Comparison of ENCODE assay signal across 8 cellular contexts in genomic region chr21:15732996-15733329, GRCh38. TPM values are rescaled to one million over a fixed set of nuclear protein-coding genes. Genes with fewer than 3 reads are reported as not detected.
DNase-seq lines count a peak whose midpoint lies in the region; ATAC-seq and TF ChIP-seq lines count a peak whose summit lies in the region.

No MANE protein-coding gene starts in this region.

- no peak overlapping the region for H2AFZ ChIP-seq in SU-DHL-6 (ENCODE audit: low read depth, low read length, severe bottlenecking)

- H3K4me1 Mint-ChIP-seq in activated CD4-positive, alpha-beta T cell treated with anti-CD3 and anti-CD28 coated beads, Interleukin-2, amount 10 ng/mL, durations not matched to agents 7 days and 5 days: peaks cover 52% of the 10 kb centered on the region
- peaks cover 55% of the 10 kb centered on the region for H3K4me1 Mint-ChIP-seq in stimulated activated memory B cell treated with anti-CD40 and anti-IgM and Interleukin-4, amounts not matched to agents 10 μg/mL and 1 μg/mL and 100 μg/mL, for 72 hours

- peaks cover 2% of the 10 kb centered on the region for H3K9me3 Mint-ChIP-seq in activated CD4-positive, alpha-beta T cell treated with anti-CD3 and anti-CD28 coated beads, Interleukin-2, amount 10 ng/mL, durations not matched to agents 7 days and 5 days
- H3K9me3 Mint-ChIP-seq in stimulated activated memory B cell treated with anti-CD40 and anti-IgM and Interleukin-4, amounts not matched to agents 10 μg/mL and 1 μg/mL and 100 μg/mL, for 72 hours: no peaks in the 10 kb centered on the region

- H3K9me2 ChIP-seq in SU-DHL-6 (replicated peaks; ENCODE audit: insufficient read depth, low read length): no peaks in the 10 kb centered on the region

- H3K4me3 ChIP-seq in SU-DHL-6 (ENCODE audit: insufficient read depth, low read length, poor library complexity, severe bottlenecking): peak overlapping the region; percentile 73
- peak overlapping the region; percentile 90 for H3K4me3 ChIP-seq in fibroblast of pulmonary artery (replicated peaks; ENCODE audit: low read depth, low read length)

- ATAC-seq in stimulated activated memory B cell treated with anti-CD40 and anti-IgM and Interleukin-4, amounts not matched to agents 10 μg/mL and 1 μg/mL and 100 μg/mL, for 72 hours: no peak
- no peak for ATAC-seq in HG03378 (IDR thresholded peaks at IDR 0.05; ENCODE audit: unreplicated experiment)

- peak overlapping the region; percentile 32; the same call in 1 of the 2 replicates for H3K9ac ChIP-seq in SU-DHL-6 (ENCODE audit: low read length)

- DNase-seq in activated CD4-positive, alpha-beta T cell treated with anti-CD3 and anti-CD28 coated beads, Interleukin-2, amount 10 ng/mL, durations not matched to agents 7 days and 5 days: no peak
- DNase-seq in activated CD4-positive, alpha-beta T cell treated with anti-CD3 and anti-CD28 coated beads for 4 hours: no peak
- DNase-seq in fibroblast of pulmonary artery (ENCODE audit: low read depth) (no peak), NCI-H526 (lab: John Stamatoyannopoulos, UW) (no peak), hypothalamus (lab: John Stamatoyannopoulos, UW) (no peak)

- peaks cover 12% of the 10 kb centered on the region for H3F3A ChIP-seq in SU-DHL-6 (ENCODE audit: insufficient read depth)

- peaks cover 75% of the 10 kb centered on the region for H3K79me2 ChIP-seq in SU-DHL-6 (ENCODE audit: insufficient read depth, low read length)

- H3K36me3 Mint-ChIP-seq in activated CD4-positive, alpha-beta T cell treated with anti-CD3 and anti-CD28 coated beads, Interleukin-2, amount 10 ng/mL, durations not matched to agents 7 days and 5 days (ENCODE audit: low read depth): peaks cover 20% of the 10 kb centered on the region
- peaks cover 8% of the 10 kb centered on the region for H3K36me3 Mint-ChIP-seq in stimulated activated memory B cell treated with anti-CD40 and anti-IgM and Interleukin-4, amounts not matched to agents 10 μg/mL and 1 μg/mL and 100 μg/mL, for 72 hours

- peak overlapping the region; percentile 89 for H3K4me2 ChIP-seq in SU-DHL-6 (ENCODE audit: low read depth, low read length, poor library complexity, severe bottlenecking)

- CTCF ChIA-PET in activated CD4-positive, alpha-beta T cell treated with anti-CD3 and anti-CD28 coated beads, Interleukin-2, amount 10 ng/mL, durations not matched to agents 7 days and 5 days (lab: Charles Lee): no interaction called here

- peak overlapping the region; percentile 70 for H3K4me3 Mint-ChIP-seq in activated CD4-positive, alpha-beta T cell treated with anti-CD3 and anti-CD28 coated beads, Interleukin-2, amount 10 ng/mL, durations not matched to agents 7 days and 5 days
- H3K4me3 Mint-ChIP-seq in stimulated activated memory B cell treated with anti-CD40 and anti-IgM and Interleukin-4, amounts not matched to agents 10 μg/mL and 1 μg/mL and 100 μg/mL, for 72 hours: peak overlapping the region; percentile 59

- POLR2A ChIA-PET in activated CD4-positive, alpha-beta T cell treated with anti-CD3 and anti-CD28 coated beads, Interleukin-2, amount 10 ng/mL, durations not matched to agents 7 days and 5 days (lab: Charles Lee): no interaction called here

- no peak overlapping the region for H3K27ac ChIP-seq in SU-DHL-6 (ENCODE audit: low read depth, low read length)

- peaks cover 8% of the 10 kb centered on the region for H3K27me3 Mint-ChIP-seq in activated CD4-positive, alpha-beta T cell treated with anti-CD3 and anti-CD28 coated beads, Interleukin-2, amount 10 ng/mL, durations not matched to agents 7 days and 5 days
- H3K27me3 Mint-ChIP-seq in stimulated activated memory B cell treated with anti-CD40 and anti-IgM and Interleukin-4, amounts not matched to agents 10 μg/mL and 1 μg/mL and 100 μg/mL, for 72 hours: no peaks in the 10 kb centered on the region

- no peaks in the 10 kb centered on the region for H3K36me3 ChIP-seq in SU-DHL-6 (ENCODE audit: low read length)

- no peak for TF ChIP-seq CTCF in SU-DHL-6 (IDR thresholded peaks at IDR 0.05; ENCODE audit: insufficient read depth, low read length, poor library complexity, severe bottlenecking)
- TF ChIP-seq CTCF in fibroblast of pulmonary artery (IDR thresholded peaks at IDR 0.05; ENCODE audit: low read length, missing control alignments): no peak

- peaks cover 6% of the 10 kb centered on the region; the same call in 1 of the 2 replicates for H4K20me1 ChIP-seq in SU-DHL-6 (ENCODE audit: low read depth, low read length)

- H3K27me3 ChIP-seq in SU-DHL-6 (ENCODE audit: low read length): no peaks in the 10 kb centered on the region

- H3K27ac Mint-ChIP-seq in activated CD4-positive, alpha-beta T cell treated with anti-CD3 and anti-CD28 coated beads, Interleukin-2, amount 10 ng/mL, durations not matched to agents 7 days and 5 days: peak overlapping the region; percentile 92
- H3K27ac Mint-ChIP-seq in stimulated activated memory B cell treated with anti-CD40 and anti-IgM and Interleukin-4, amounts not matched to agents 10 μg/mL and 1 μg/mL and 100 μg/mL, for 72 hours: peak overlapping the region; percentile 27

- no peaks in the 10 kb centered on the region for H3K9me3 ChIP-seq in SU-DHL-6 (ENCODE audit: insufficient read depth, low read length)

RNA-seq across cellular contexts. Expression of gene USP25, which starts 3.2 kb away (rescaled TPM):
- 10 to 100 TPM; 50.3 to 56.0 TPM for total RNA-seq in activated CD4-positive, alpha-beta T cell treated with anti-CD3 and anti-CD28 coated beads, Interleukin-2, amount 10 ng/mL, durations not matched to agents 7 days and 5 days
